ENCODE assay signal across 21 cellular contexts in genomic region chr22:42878561-42879305, GRCh38.
"Had no signal": no experiment of that assay in that cellular context is flagged by ENCODE, and none has a peak within 500 bp of the region (broad histone marks: within the 10 kb centered on the region; RNA-seq: fewer than 3 reads in every experiment).

No MANE protein-coding gene starts in this region.

- H3K27ac Mint-ChIP-seq: activated CD8-positive, alpha-beta T cell treated with anti-CD3 and anti-CD28 coated beads for 36 hours; activated naive CD8-positive, alpha-beta T cell treated with anti-CD3 and anti-CD28 coated beads for 36 hours; endodermal cell; memory B cell; T-helper 17 cell; type B pancreatic cell; WTC11 had no signal

- H3K27me3 Mint-ChIP-seq: activated CD8-positive, alpha-beta T cell treated with anti-CD3 and anti-CD28 coated beads for 36 hours; activated naive CD8-positive, alpha-beta T cell treated with anti-CD3 and anti-CD28 coated beads for 36 hours; memory B cell; naive B cell; stimulated activated naive CD8-positive, alpha-beta T cell treated with anti-CD3 and anti-CD28 coated beads, Interleukin-15, amount 100 ng/mL, for 72 hours; T-helper 17 cell; type B pancreatic cell had no signal

- H3K4me1 ChIP-seq: parathyroid adenoma, sigmoid colon had no signal

- DNase-seq: activated CD4-positive, alpha-beta T cell treated with anti-CD3 and anti-CD28 coated beads for 4 hours; activated CD8-positive, alpha-beta T cell treated with anti-CD3 and anti-CD28 coated beads for 36 hours; activated gamma-delta T cell; activated naive CD8-positive, alpha-beta T cell treated with anti-CD3 and anti-CD28 coated beads for 36 hours; activated T-cell treated with anti-CD3 and anti-CD28 coated beads, Interleukin-2, amount 50 U/mL, for 48 hours; amniotic stem cell; central memory CD4-positive, alpha-beta T cell; dorsolateral prefrontal cortex; endodermal cell; foreskin fibroblast; glutamatergic neuron; naive B cell; sigmoid colon; stimulated activated naive CD8-positive, alpha-beta T cell treated with anti-CD3 and anti-CD28 coated beads, Interleukin-15, amount 100 ng/mL, for 72 hours; T-helper 17 cell had no signal

- H3K27ac ChIP-seq: epithelial cell of prostate, parathyroid adenoma, sigmoid colon had no signal

- H3K4me3 ChIP-seq: dorsolateral prefrontal cortex, mucosa of descending colon, sigmoid colon had no signal

- H2AFZ ChIP-seq: parathyroid adenoma had no signal

- H3K4me3 Mint-ChIP-seq: activated CD8-positive, alpha-beta T cell treated with anti-CD3 and anti-CD28 coated beads for 36 hours; activated naive CD8-positive, alpha-beta T cell treated with anti-CD3 and anti-CD28 coated beads for 36 hours; endodermal cell; memory B cell; naive B cell; stimulated activated naive CD8-positive, alpha-beta T cell treated with anti-CD3 and anti-CD28 coated beads, Interleukin-15, amount 100 ng/mL, for 72 hours; T-helper 17 cell; type B pancreatic cell; WTC11 had no signal

- ATAC-seq: activated CD8-positive, alpha-beta T cell treated with anti-CD3 and anti-CD28 coated beads for 36 hours; stimulated activated naive CD8-positive, alpha-beta T cell treated with anti-CD3 and anti-CD28 coated beads, Interleukin-15, amount 100 ng/mL, for 72 hours; T-helper 17 cell; WTC11 had no signal

- H3K79me2 ChIP-seq: parathyroid adenoma had no signal

- H3K27me3 ChIP-seq: dorsolateral prefrontal cortex, sigmoid colon had no signal

- H3K9me3 Mint-ChIP-seq: activated CD8-positive, alpha-beta T cell treated with anti-CD3 and anti-CD28 coated beads for 36 hours; activated naive CD8-positive, alpha-beta T cell treated with anti-CD3 and anti-CD28 coated beads for 36 hours; endodermal cell; memory B cell; naive B cell; stimulated activated naive CD8-positive, alpha-beta T cell treated with anti-CD3 and anti-CD28 coated beads, Interleukin-15, amount 100 ng/mL, for 72 hours; type B pancreatic cell; WTC11 had no signal

- H3K9me3 ChIP-seq: mucosa of descending colon, sigmoid colon had no signal

- H3K4me1 Mint-ChIP-seq: endodermal cell; stimulated activated naive CD8-positive, alpha-beta T cell treated with anti-CD3 and anti-CD28 coated beads, Interleukin-15, amount 100 ng/mL, for 72 hours had no signal
